8 cellular contexts compared by ENCODE assay signal in the genomic region with DNA sequence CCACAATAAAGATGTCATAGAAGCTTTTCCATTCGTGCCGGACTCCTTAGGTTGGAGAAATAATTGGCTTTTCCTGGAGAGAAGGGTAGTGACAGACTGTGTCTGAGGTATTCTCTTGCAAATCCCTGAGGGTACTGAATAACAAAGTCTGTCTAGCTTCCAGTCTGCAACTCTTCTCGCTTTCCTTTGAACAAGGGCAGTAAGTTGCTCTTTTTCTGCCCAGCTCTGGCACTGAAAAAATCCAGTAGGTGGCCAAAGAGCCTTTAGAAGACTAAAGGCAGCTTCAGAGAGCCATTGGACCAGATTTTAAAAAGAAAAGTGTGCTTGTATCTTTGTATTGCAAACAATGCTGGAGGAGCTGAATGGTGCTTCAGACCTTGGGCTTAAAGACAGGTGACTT.
DNase-seq lines count a peak whose midpoint lies in the region; ATAC-seq and TF ChIP-seq lines count a peak whose summit lies in the region.

No MANE protein-coding gene starts in this region.

- peaks cover 33% of the 10 kb centered on the region for H3K4me1 ChIP-seq in OCI-LY3 (ENCODE audit: low read length)
- H3K4me1 ChIP-seq in rectal smooth muscle tissue (ENCODE audit: control insufficient read depth, insufficient read depth, low read length): no peaks in the 10 kb centered on the region

- no peaks in the 10 kb centered on the region for H3K27me3 Mint-ChIP-seq in activated naive CD4-positive, alpha-beta T cell treated with anti-CD3 and anti-CD28 coated beads, Interleukin-2, amount 50 U/mL, for 24 hours

- H3K4me3 ChIP-seq in OCI-LY3 (ENCODE audit: low read length) (peak overlapping the region; percentile 74), fibroblast of mammary gland (ENCODE audit: control insufficient read depth, low read depth, low read length) (peak overlapping the region; percentile 40), rectal smooth muscle tissue (ENCODE audit: low read length) (peak overlapping the region; percentile 5)

- TF ChIP-seq CTCF in OCI-LY3 (IDR thresholded peaks at IDR 0.05; ENCODE audit: low read depth, low read length) (peak; percentile 19), fibroblast of mammary gland (conservative IDR thresholded peaks at IDR 0.05; ENCODE audit: control insufficient read depth, insufficient read depth, low read depth, low read length) (peak; percentile 24)

- no peak overlapping the region for H2AFZ ChIP-seq in OCI-LY3 (ENCODE audit: low read depth, low read length)

- no peak for DNase-seq in activated naive CD4-positive, alpha-beta T cell (lab: John Stamatoyannopoulos, UW)
- DNase-seq in fibroblast of mammary gland (ENCODE audit: low read depth) (peak; percentile 36), activated gamma-delta T cell treated with Interleukin-2 at 50 U/mL for 16 hours (no peak), COR-L47 (lab: John Stamatoyannopoulos, UW) (no peak)

- H3K9ac ChIP-seq in OCI-LY3 (ENCODE audit: low read length) (peak overlapping the region; percentile 57), rectal smooth muscle tissue (ENCODE audit: low read length) (peak overlapping the region; percentile 16)

- H3K27me3 ChIP-seq in OCI-LY3 (ENCODE audit: low read depth, low read length) (peaks cover 8% of the 10 kb centered on the region), rectal smooth muscle tissue (ENCODE audit: control insufficient read depth, insufficient read depth, low read length) (no peaks in the 10 kb centered on the region)

- H3K9me3 ChIP-seq in OCI-LY3 (ENCODE audit: insufficient read depth, low read length): no peaks in the 10 kb centered on the region

- no peaks in the 10 kb centered on the region for H3K36me3 ChIP-seq in OCI-LY3 (replicated peaks; ENCODE audit: low read depth, low read length)
- no peaks in the 10 kb centered on the region for H3K36me3 ChIP-seq in rectal smooth muscle tissue (ENCODE audit: control insufficient read depth, insufficient read depth, low read length)

- H3K4me3 Mint-ChIP-seq in activated naive CD4-positive, alpha-beta T cell treated with anti-CD3 and anti-CD28 coated beads, Interleukin-2, amount 50 U/mL, for 24 hours: peak overlapping the region; percentile 78

- no peaks in the 10 kb centered on the region for H3K79me2 ChIP-seq in OCI-LY3 (ENCODE audit: low read length)

- H3K27ac Mint-ChIP-seq in activated naive CD4-positive, alpha-beta T cell treated with anti-CD3 and anti-CD28 coated beads, Interleukin-2, amount 50 U/mL, for 24 hours: peak overlapping the region; percentile 94

- H4K20me1 ChIP-seq in OCI-LY3 (ENCODE audit: insufficient read depth, low read length): no peaks in the 10 kb centered on the region

- H3K4me1 Mint-ChIP-seq in activated naive CD4-positive, alpha-beta T cell treated with anti-CD3 and anti-CD28 coated beads, Interleukin-2, amount 50 U/mL, for 24 hours: peaks cover 43% of the 10 kb centered on the region

- H3K36me3 Mint-ChIP-seq in activated naive CD4-positive, alpha-beta T cell treated with anti-CD3 and anti-CD28 coated beads, Interleukin-2, amount 50 U/mL, for 24 hours: peaks cover 2% of the 10 kb centered on the region

- H3K27ac ChIP-seq in OCI-LY3 (ENCODE audit: low read length) (peak overlapping the region; percentile 67), rectal smooth muscle tissue (ENCODE audit: low read depth, low read length) (no peak overlapping the region)

- no peak for ATAC-seq in GM19395 (IDR thresholded peaks at IDR 0.05; ENCODE audit: unreplicated experiment)

- peak overlapping the region; percentile 98 for H3K4me2 ChIP-seq in OCI-LY3 (ENCODE audit: low read length)

- no peaks in the 10 kb centered on the region for H3K9me3 Mint-ChIP-seq in activated naive CD4-positive, alpha-beta T cell treated with anti-CD3 and anti-CD28 coated beads, Interleukin-2, amount 50 U/mL, for 24 hours

Comparison
In these comparisons a context has a peak if more than half of its experiments do, and no peak if none do; other contexts are left out.
1. H3K4me3 ChIP-seq: peak in every context shown above with its lines; median percentile 74 in OCI-LY3; 40 in fibroblast of mammary gland; 5 in rectal smooth muscle tissue.